ENCODE assay signal across 8 cellular contexts in the genomic region with DNA sequence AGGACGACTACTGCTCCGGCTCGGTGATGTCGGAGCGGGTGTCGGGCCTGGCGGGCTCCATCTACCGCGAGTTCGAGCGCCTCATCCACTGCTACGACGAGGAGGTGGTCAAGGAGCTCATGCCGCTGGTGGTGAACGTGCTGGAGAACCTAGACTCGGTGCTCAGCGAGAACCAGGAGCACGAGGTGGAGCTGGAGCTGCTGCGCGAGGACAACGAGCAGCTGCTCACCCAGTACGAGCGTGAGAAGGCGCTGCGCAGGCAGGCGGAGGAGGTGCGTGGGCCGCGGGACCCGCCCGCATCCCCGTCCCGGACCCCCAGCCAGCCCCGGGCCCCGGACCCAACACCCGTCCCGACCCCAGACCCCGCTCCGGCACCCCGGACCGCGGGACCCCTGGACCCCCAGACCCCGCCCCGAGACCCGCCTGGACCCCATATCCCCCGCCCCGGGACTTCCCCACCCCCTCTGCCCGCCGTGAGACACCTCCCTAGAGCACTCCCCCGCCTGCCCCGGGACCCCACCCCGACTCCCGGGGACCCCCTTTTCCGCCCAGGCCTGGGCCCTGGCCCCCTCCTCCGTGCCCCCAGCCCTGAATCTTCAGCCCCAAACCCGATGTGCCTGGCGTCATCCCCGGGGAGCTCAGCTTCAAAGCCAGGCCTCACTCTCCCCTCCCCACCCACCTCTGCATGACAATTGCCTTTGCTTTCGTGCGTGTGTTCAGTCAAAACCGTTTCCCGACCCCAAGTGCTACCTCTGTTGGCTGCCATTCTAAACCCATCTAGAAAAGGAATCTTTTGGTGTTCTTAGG. TPM values are rescaled to one million over a fixed set of nuclear protein-coding genes. Genes with fewer than 3 reads are reported as not detected.
DNase-seq lines count a peak whose midpoint lies in the region; ATAC-seq and TF ChIP-seq lines count a peak whose summit lies in the region.

No MANE protein-coding gene starts in this region.

- no peaks in the 10 kb centered on the region for H3K27me3 Mint-ChIP-seq in Calu3 (ENCODE audit: unreplicated experiment)
- no peaks in the 10 kb centered on the region for H3K27me3 Mint-ChIP-seq in nephron progenitor cell (ENCODE audit: low read depth, poor library complexity)
- H3K27me3 Mint-ChIP-seq in type B pancreatic cell: no peaks in the 10 kb centered on the region

- H3K4me3 Mint-ChIP-seq in Calu3 (ENCODE audit: low read depth, unreplicated experiment) (peak overlapping the region; percentile 90), nephron progenitor cell (peak overlapping the region; percentile 88), type B pancreatic cell (peak overlapping the region; percentile 90)

- peak; percentile 24 for ATAC-seq in GM21723 (IDR thresholded peaks at IDR 0.05; ENCODE audit: unreplicated experiment)
- ATAC-seq in esophagus mucosa: peak; percentile 30

- BruUV-seq in Calu3 (replicated peaks; lab: Mats Ljungman, UMichigan): no TSS peak

- peak overlapping the region; percentile 97 for H3K27ac Mint-ChIP-seq in Calu3 (ENCODE audit: unreplicated experiment)
- peak overlapping the region; percentile 66 for H3K27ac Mint-ChIP-seq in nephron progenitor cell
- H3K27ac Mint-ChIP-seq in type B pancreatic cell: peak overlapping the region; percentile 84

- H3K4me3 ChIP-seq in LNCaP clone FGC (ENCODE audit: low read depth, low read length): peak overlapping the region; percentile 95

- CTCF ChIA-PET in Calu3 (lab: Charles Lee): interaction anchor here (0.6 to 2.2 kb wide), 13 partner anchors 9 to 1031 kb away, joined by 3 to 20 read pairs (median 4); partner anchors contain the start of genes CRAMP1, FAHD1, IFT140 and JPT2

- H3K9me3 Mint-ChIP-seq in Calu3 (ENCODE audit: low read depth, unreplicated experiment) (no peaks in the 10 kb centered on the region), nephron progenitor cell (no peaks in the 10 kb centered on the region), type B pancreatic cell (no peaks in the 10 kb centered on the region)

- peaks cover 68% of the 10 kb centered on the region for H3K36me3 Mint-ChIP-seq in Calu3 (ENCODE audit: insufficient read depth, unreplicated experiment)
- H3K36me3 Mint-ChIP-seq in nephron progenitor cell (ENCODE audit: low read depth): peaks cover 9% of the 10 kb centered on the region
- H3K36me3 Mint-ChIP-seq in type B pancreatic cell: peaks cover 3% of the 10 kb centered on the region

- TF ChIP-seq CTCF in Calu3 (IDR thresholded peaks at IDR 0.05; ENCODE audit: unreplicated experiment) (no peak), LNCaP clone FGC (IDR thresholded peaks at IDR 0.05; ENCODE audit: control insufficient read depth, extremely low read depth, insufficient read depth) (no peak), nephron progenitor cell (IDR thresholded peaks at IDR 0.05) (no peak), type B pancreatic cell (conservative IDR thresholded peaks at IDR 0.05) (no peak)

- DNase-seq in Calu3 (no peak), LNCaP clone FGC (ENCODE audit: low read depth) (no peak), activated T-cell treated with anti-CD3 and anti-CD28 coated beads for 24 hours (ENCODE audit: low read depth) (peak; percentile 27), nephron progenitor cell (peak; percentile 41), type B pancreatic cell (ENCODE audit: extremely low spot score, unreplicated experiment) (no peak), T1000 (lab: John Stamatoyannopoulos, UW) (no peak)

- H3K4me1 Mint-ChIP-seq in Calu3 (ENCODE audit: low read depth, unreplicated experiment) (peaks cover 10% of the 10 kb centered on the region), nephron progenitor cell (peaks cover 39% of the 10 kb centered on the region), type B pancreatic cell (ENCODE audit: unreplicated experiment) (peaks cover 16% of the 10 kb centered on the region)

- intact Hi-C loops in Calu3 (cut with micrococcal nuclease; ENCODE audit: unreplicated experiment): no loop called here

RNA-seq across cellular contexts. Expression of gene MAPK8IP3, which starts 0.6 kb away (rescaled TPM):
- 104 and 110 TPM in 2 replicates for total RNA-seq in Calu3 (2022)
- 16.3 TPM for total RNA-seq in esophagus mucosa
- total RNA-seq in type B pancreatic cell (ENCODE audit: low replicate concordance): 50.4 and 97.5 TPM in 2 replicates

RNA-seq across cellular contexts. Expression of gene JPT2, which starts 28.5 kb away (rescaled TPM):
- total RNA-seq in Calu3 (2022): 167 and 185 TPM in 2 replicates
- 79.3 TPM for total RNA-seq in esophagus mucosa
- total RNA-seq in type B pancreatic cell (ENCODE audit: low replicate concordance): 116 and 132 TPM in 2 replicates

Comparison
In these comparisons a context has a peak if more than half of its experiments do, and no peak if none do; other contexts are left out.
1. DNase-seq: peak in activated T-cell treated with anti-CD3 and anti-CD28 coated beads for 24 hours (single experiment) and nephron progenitor cell (single experiment); none in Calu3 (single experiment), LNCaP clone FGC (single experiment), type B pancreatic cell (single experiment) and T1000 (single experiment).
2. Peak in every context shown above with its lines, with median percentiles within 50 percentile points of each other: H3K27ac Mint-ChIP-seq and H3K4me3 Mint-ChIP-seq.